Comparison of ENCODE assay signal across 9 cellular contexts in the genomic region with DNA sequence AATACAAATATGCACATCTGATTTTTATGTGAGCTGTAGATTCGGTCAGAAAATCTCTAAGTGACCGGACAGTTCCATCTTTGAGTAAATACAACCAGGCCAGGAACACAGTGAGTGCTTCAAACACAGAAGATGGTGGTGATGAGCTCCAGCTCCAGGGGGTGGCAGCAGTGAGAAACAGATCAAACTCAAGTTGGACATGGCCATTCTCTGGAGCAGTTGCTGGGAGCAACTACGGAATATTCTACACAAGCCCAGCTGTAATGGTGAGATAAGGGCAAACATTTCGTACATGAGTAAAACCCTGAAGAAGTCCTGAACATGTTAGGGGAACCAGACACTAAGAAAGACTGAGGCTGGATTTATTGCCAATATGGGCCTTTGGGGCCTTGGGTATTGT.
DNase-seq lines count a peak whose midpoint lies in the region; ATAC-seq, FAIRE-seq and TF ChIP-seq lines count a peak whose summit lies in the region.
"Had no signal": no experiment of that assay in that cellular context is flagged by ENCODE, and none has a peak within 500 bp of the region (broad histone marks: within the 10 kb centered on the region; RNA-seq: fewer than 3 reads in every experiment).

No MANE protein-coding gene starts in this region.

- no peak for TF ChIP-seq POLR2A in GM12878 (IDR thresholded peaks at IDR 0.05; ENCODE audit: low read depth, low read length)

- H3K36me3 ChIP-seq in GM12878 (ENCODE audit: control insufficient read depth in 2 of 2, insufficient read depth in 2 of 2, low read length in 1 of 2) = no peaks in the 10 kb centered on the region

- H3K4me1 ChIP-seq in GM12878 (ENCODE audit: control insufficient read depth, insufficient read depth, low read length) = no peaks in the 10 kb centered on the region

- peak; percentile 59 for ATAC-seq in GM12878
- no peak for ATAC-seq in HG03025 (IDR thresholded peaks at IDR 0.05; ENCODE audit: low FRiP score, unreplicated experiment)
- no peak for ATAC-seq in HG02840 (IDR thresholded peaks at IDR 0.05; ENCODE audit: low FRiP score, unreplicated experiment)

- H3K27me3 Mint-ChIP-seq in nephron progenitor cell (ENCODE audit: low read depth, poor library complexity) (peaks cover 3% of the 10 kb centered on the region), HFFc6 (ENCODE audit: insufficient read depth) (no peaks in the 10 kb centered on the region)

- TF ChIP-seq CTCF in GM12872 (IDR thresholded peaks at IDR 0.05; ENCODE audit: insufficient read depth, low read depth, low read length) = peak; percentile 52; the same call in 2 of the 3 replicates
- peak; percentile 11 to 30 (median 20); a peak in 2 of 6 replicates for TF ChIP-seq CTCF in GM12878 (IDR thresholded peaks at IDR 0.05 in 2 of 3, conservative IDR thresholded peaks at IDR 0.05 in 1 of 3; ENCODE audit: control insufficient read depth in 2 of 3, extremely low read depth in 1 of 3, insufficient read depth in 1 of 3, low read depth in 3 of 3, low read length in 3 of 3)
- no peak for TF ChIP-seq CTCF in nephron progenitor cell (IDR thresholded peaks at IDR 0.05)
- no peak for TF ChIP-seq CTCF in HFFc6 (IDR thresholded peaks at IDR 0.05)

- in situ Hi-C loops in GM12878 (cut with MboI) = no loop called here

- no peaks in the 10 kb centered on the region for H3K27me3 ChIP-seq in GM12878 (replicated peaks in 1 of 2; ENCODE audit: control insufficient read depth in 2 of 2, insufficient read depth in 2 of 2, low read length in 1 of 2)

- no peak for TF ChIP-seq EP300 in GM12878 (IDR thresholded peaks at IDR 0.05; ENCODE audit: borderline replicate concordance in 1 of 2, control insufficient read depth in 1 of 2, low read depth in 2 of 2, low read length in 2 of 2)

- no peaks in the 10 kb centered on the region for H3K4me1 Mint-ChIP-seq in nephron progenitor cell
- no peaks in the 10 kb centered on the region for H3K4me1 Mint-ChIP-seq in HFFc6 (ENCODE audit: low read depth)

- SMC1A ChIA-PET in GM12878 (lab: Charles Lee; ENCODE audit: uncharacterized antibody, unreplicated experiment) = interaction anchor here (0.6 kb wide), 1 partner anchor 54 kb away, joined by 3 read pairs; no protein-coding TSS in a partner anchor

- H3K4me2 ChIP-seq in GM12878 (ENCODE audit: control insufficient read depth, insufficient read depth) = no peak overlapping the region

- TF ChIP-seq RAD21 in GM12878 (IDR thresholded peaks at IDR 0.05; ENCODE audit: insufficient read depth, low read depth, low read length) = peak; percentile 22; the same call in 1 of the 2 replicates

- H3K36me3 Mint-ChIP-seq in nephron progenitor cell (ENCODE audit: low read depth) (no peaks in the 10 kb centered on the region), HFFc6 (ENCODE audit: low read depth) (no peaks in the 10 kb centered on the region; the same call in 1 of the 2 replicates)

- POLR2A ChIA-PET in GM12878 (lab: Charles Lee) = no interaction called here

- no peaks in the 10 kb centered on the region for H4K20me1 ChIP-seq in GM12878 (ENCODE audit: control insufficient read depth, insufficient read depth)

- no peak for FAIRE-seq in GM12878 (lab: Jason Lieb, UNC)

- CTCF ChIA-PET in GM12878 (lab: Yijun Ruan, JAX) = interaction anchor here (0.6 to 4.0 kb wide), 8 partner anchors 12 to 549 kb away, joined by 3 to 21 read pairs (median 4); no protein-coding TSS in a partner anchor

- BruUV-seq in GM12878 (replicated peaks; lab: Mats Ljungman, UMichigan) = no TSS peak

- peak; percentile 25 for DNase-seq in NCI-H1105 (lab: John Stamatoyannopoulos, UW)
- DNase-seq in GM12878 (ENCODE audit: low read depth, low spot score) = no peak
- DNase-seq in nephron progenitor cell = peak; percentile 17
- DNase-seq in HFFc6 = no peak
- DNase-seq: NCI-H1436 had no signal

- no peaks in the 10 kb centered on the region for H3K9me3 ChIP-seq in GM12878 (replicated peaks; ENCODE audit: control insufficient read depth, insufficient read depth, low read length)

- RAD21 ChIA-PET in GM12878 (lab: Charles Lee; ENCODE audit: unreplicated experiment) = interaction anchor here (1.0 to 1.7 kb wide), 4 partner anchors 25 to 483 kb away, joined by 3 to 4 read pairs (median 3); no protein-coding TSS in a partner anchor

- no peak overlapping the region for H3K4me3 Mint-ChIP-seq in nephron progenitor cell
- H3K4me3 Mint-ChIP-seq in HFFc6 = no peak overlapping the region
- H3K4me3 Mint-ChIP-seq: stimulated activated naive CD8-positive, alpha-beta T cell treated with anti-CD3 and anti-CD28 coated beads, Interleukin-15, Interleukin-2, amounts not matched to agents 100 ng/mL and 50 ng/mL, for 24 hours had no signal

- H3K79me2 ChIP-seq in GM12878 (ENCODE audit: control insufficient read depth, insufficient read depth, low read length) = no peaks in the 10 kb centered on the region

- no peak overlapping the region for H3K27ac ChIP-seq in GM12878 (ENCODE audit: control insufficient read depth, insufficient read depth)

- H3K9me3 Mint-ChIP-seq in nephron progenitor cell (no peaks in the 10 kb centered on the region), HFFc6 (peaks cover 55% of the 10 kb centered on the region)
- H3K9me3 Mint-ChIP-seq: stimulated activated naive CD8-positive, alpha-beta T cell treated with anti-CD3 and anti-CD28 coated beads, Interleukin-15, Interleukin-2, amounts not matched to agents 100 ng/mL and 50 ng/mL, for 24 hours had no signal

- H3K27ac Mint-ChIP-seq in nephron progenitor cell (no peak overlapping the region), HFFc6 (no peak overlapping the region)
- H3K27ac Mint-ChIP-seq: stimulated activated naive CD8-positive, alpha-beta T cell treated with anti-CD3 and anti-CD28 coated beads, Interleukin-15, Interleukin-2, amounts not matched to agents 100 ng/mL and 50 ng/mL, for 24 hours had no signal

- no peak overlapping the region for H2AFZ ChIP-seq in GM12878 (ENCODE audit: control insufficient read depth, low read depth, low read length)

- H3K4me3 ChIP-seq in GM12878 = no peak overlapping the region

- intact Hi-C loops in GM12878 (cut with micrococcal nuclease; ENCODE audit: unreplicated experiment) = no loop called here

- no peak overlapping the region for H3K9ac ChIP-seq in GM12878 (ENCODE audit: control insufficient read depth, insufficient read depth, low read length)

- WGBS in GM12878 (ENCODE audit: insufficient coverage, insufficient replicate concordance, low lambda C conversion rate, missing lambda C conversion rate) = 30% methylated on average over 4 of the region's 4 CpGs

TF ChIP-seq in GM12878, 131 proteins besides CTCF, POLR2A, EP300 and RAD21:
- TF ChIP-seq, protein P1, sequence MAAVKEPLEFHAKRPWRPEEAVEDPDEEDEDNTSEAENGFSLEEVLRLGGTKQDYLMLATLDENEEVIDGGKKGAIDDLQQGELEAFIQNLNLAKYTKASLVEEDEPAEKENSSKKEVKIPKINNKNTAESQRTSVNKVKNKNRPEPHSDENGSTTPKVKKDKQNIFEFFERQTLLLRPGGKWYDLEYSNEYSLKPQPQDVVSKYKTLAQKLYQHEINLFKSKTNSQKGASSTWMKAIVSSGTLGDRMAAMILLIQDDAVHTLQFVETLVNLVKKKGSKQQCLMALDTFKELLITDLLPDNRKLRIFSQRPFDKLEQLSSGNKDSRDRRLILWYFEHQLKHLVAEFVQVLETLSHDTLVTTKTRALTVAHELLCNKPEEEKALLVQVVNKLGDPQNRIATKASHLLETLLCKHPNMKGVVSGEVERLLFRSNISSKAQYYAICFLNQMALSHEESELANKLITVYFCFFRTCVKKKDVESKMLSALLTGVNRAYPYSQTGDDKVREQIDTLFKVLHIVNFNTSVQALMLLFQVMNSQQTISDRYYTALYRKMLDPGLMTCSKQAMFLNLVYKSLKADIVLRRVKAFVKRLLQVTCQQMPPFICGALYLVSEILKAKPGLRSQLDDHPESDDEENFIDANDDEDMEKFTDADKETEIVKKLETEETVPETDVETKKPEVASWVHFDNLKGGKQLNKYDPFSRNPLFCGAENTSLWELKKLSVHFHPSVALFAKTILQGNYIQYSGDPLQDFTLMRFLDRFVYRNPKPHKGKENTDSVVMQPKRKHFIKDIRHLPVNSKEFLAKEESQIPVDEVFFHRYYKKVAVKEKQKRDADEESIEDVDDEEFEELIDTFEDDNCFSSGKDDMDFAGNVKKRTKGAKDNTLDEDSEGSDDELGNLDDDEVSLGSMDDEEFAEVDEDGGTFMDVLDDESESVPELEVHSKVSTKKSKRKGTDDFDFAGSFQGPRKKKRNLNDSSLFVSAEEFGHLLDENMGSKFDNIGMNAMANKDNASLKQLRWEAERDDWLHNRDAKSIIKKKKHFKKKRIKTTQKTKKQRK (IDR thresholded peaks at IDR 0.05; ENCODE audit: low read depth, low read length) = no peak
- peak; percentile 21; the same call in 1 of the 2 replicates for TF ChIP-seq SMC3 (IDR thresholded peaks at IDR 0.05; ENCODE audit: borderline replicate concordance, low read length)
TF ChIP-seq in GM12878: peak in this region for 1.

Comparison
In these comparisons a context has a peak if more than half of its experiments do, and no peak if none do; other contexts are left out.
1. CTCF ChIP-seq: peak in GM12872 (single experiment) and GM12878 (3 of 3); none in nephron progenitor cell (single experiment) and HFFc6 (single experiment).
2. DNase-seq: peak in NCI-H1105 (single experiment) and nephron progenitor cell (single experiment); none in GM12878 (single experiment) and HFFc6 (single experiment).